ENCODE assay signal across 19 cellular contexts in the genomic region with DNA sequence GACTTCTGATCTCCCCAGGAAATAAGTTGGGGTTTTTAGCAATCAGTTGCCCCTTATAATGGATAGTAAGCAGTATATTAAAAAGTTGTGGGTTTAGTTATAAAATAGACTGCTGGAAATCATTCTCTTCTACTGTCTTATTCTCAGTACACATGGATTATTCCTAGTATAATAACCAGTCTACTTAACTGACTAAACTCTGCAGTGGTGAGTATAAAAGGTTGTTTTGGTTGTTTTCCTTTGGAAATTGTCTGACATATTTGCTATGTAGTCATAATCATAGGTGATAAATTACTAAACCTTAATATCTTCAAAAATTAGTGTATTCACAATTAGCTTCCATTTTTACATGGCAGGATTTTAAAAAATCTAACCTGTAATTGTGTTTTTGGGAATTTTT. TPM values are rescaled to one million over a fixed set of nuclear protein-coding genes. Genes with fewer than 3 reads are reported as not detected.
DNase-seq lines count a peak whose midpoint lies in the region; ATAC-seq and TF ChIP-seq lines count a peak whose summit lies in the region.
"Had no signal": no experiment of that assay in that cellular context is flagged by ENCODE, and none has a peak within 500 bp of the region (broad histone marks: within the 10 kb centered on the region; RNA-seq: fewer than 3 reads in every experiment).

No MANE protein-coding gene starts in this region.

- H4K20me1 ChIP-seq in GM23338 (replicated peaks; ENCODE audit: insufficient read depth) = no peaks in the 10 kb centered on the region

- H3K27me3 Mint-ChIP-seq in activated CD4-positive, alpha-beta memory T cell treated with anti-CD3 and anti-CD28 coated beads for 36 hours = no peaks in the 10 kb centered on the region
- no peaks in the 10 kb centered on the region for H3K27me3 Mint-ChIP-seq in activated CD4-positive, alpha-beta memory T cell treated with anti-CD3 and anti-CD28 coated beads, Interleukin-2, amount 10 ng/mL, durations not matched to agents 7 days and 5 days
- peaks cover 5% of the 10 kb centered on the region for H3K27me3 Mint-ChIP-seq in GM23338 (ENCODE audit: insufficient read depth, low read depth, poor library complexity)
- H3K27me3 Mint-ChIP-seq in chondrocyte (ENCODE audit: low read depth) = no peaks in the 10 kb centered on the region
- H3K27me3 Mint-ChIP-seq in natural killer cell treated with Interleukin-12 subunit alpha and Interleukin-12 subunit beta and Interleukin-15 and Interleukin-18, amount 100 ng/mL, for 72 hours = no peaks in the 10 kb centered on the region

- H3F3A ChIP-seq in GM23338 (replicated peaks; ENCODE audit: low read depth) = peaks cover 14% of the 10 kb centered on the region

- H3K27ac Mint-ChIP-seq in activated CD4-positive, alpha-beta memory T cell treated with anti-CD3 and anti-CD28 coated beads for 36 hours = peak overlapping the region; percentile 1
- no peak overlapping the region for H3K27ac Mint-ChIP-seq in activated CD4-positive, alpha-beta memory T cell treated with anti-CD3 and anti-CD28 coated beads, Interleukin-2, amount 10 ng/mL, durations not matched to agents 7 days and 5 days
- H3K27ac Mint-ChIP-seq in GM23338 (peak overlapping the region; percentile 76), chondrocyte (ENCODE audit: unreplicated experiment) (peak overlapping the region; percentile 22)
- peak overlapping the region; percentile 31 to 58 for H3K27ac Mint-ChIP-seq in natural killer cell treated with Interleukin-12 subunit alpha and Interleukin-12 subunit beta and Interleukin-15 and Interleukin-18, amount 100 ng/mL, for 72 hours

- CTCF ChIA-PET in activated CD4-positive, alpha-beta memory T cell treated with anti-CD3 and anti-CD28 coated beads for 36 hours (lab: Charles Lee) = interaction anchor here (0.6 to 1.5 kb wide), 3 partner anchors 47 to 80 kb away, joined by 3 read pairs; a partner anchor contains a TSS
- CTCF ChIA-PET in activated CD4-positive, alpha-beta memory T cell treated with anti-CD3 and anti-CD28 coated beads, Interleukin-2, amount 10 ng/mL, durations not matched to agents 7 days and 5 days (lab: Charles Lee) = interaction anchor here (0.6 to 3.0 kb wide), 4 partner anchors 8 to 72 kb away, joined by 3 to 14 read pairs (median 4); no protein-coding TSS in a partner anchor

- peak overlapping the region; percentile 70 for H3K4me2 ChIP-seq in GM23338
- H3K4me2 ChIP-seq: KMS-11, SK-N-SH had no signal

- H3K4me1 Mint-ChIP-seq in activated CD4-positive, alpha-beta memory T cell treated with anti-CD3 and anti-CD28 coated beads for 36 hours (ENCODE audit: low read depth) = peaks cover 28% of the 10 kb centered on the region
- H3K4me1 Mint-ChIP-seq in activated CD4-positive, alpha-beta memory T cell treated with anti-CD3 and anti-CD28 coated beads, Interleukin-2, amount 10 ng/mL, durations not matched to agents 7 days and 5 days = peaks cover 32% of the 10 kb centered on the region
- H3K4me1 Mint-ChIP-seq in GM23338 (peaks cover 49% of the 10 kb centered on the region), chondrocyte (ENCODE audit: low read depth) (peaks cover 38% of the 10 kb centered on the region)
- H3K4me1 Mint-ChIP-seq in natural killer cell treated with Interleukin-12 subunit alpha and Interleukin-12 subunit beta and Interleukin-15 and Interleukin-18, amount 100 ng/mL, for 72 hours (ENCODE audit: low read depth in 2 of 2) = peaks cover 34 to 35% of the 10 kb centered on the region in 2 donors

- peaks cover 5% of the 10 kb centered on the region for H3K36me3 Mint-ChIP-seq in activated CD4-positive, alpha-beta memory T cell treated with anti-CD3 and anti-CD28 coated beads for 36 hours
- peaks cover 14% of the 10 kb centered on the region for H3K36me3 Mint-ChIP-seq in activated CD4-positive, alpha-beta memory T cell treated with anti-CD3 and anti-CD28 coated beads, Interleukin-2, amount 10 ng/mL, durations not matched to agents 7 days and 5 days (ENCODE audit: low read depth)
- H3K36me3 Mint-ChIP-seq in GM23338 (ENCODE audit: low read depth) (peaks cover 17% of the 10 kb centered on the region; the same call in 2 of the 3 replicates), chondrocyte (ENCODE audit: low read depth) (peaks cover 3% of the 10 kb centered on the region)
- H3K36me3 Mint-ChIP-seq in natural killer cell treated with Interleukin-12 subunit alpha and Interleukin-12 subunit beta and Interleukin-15 and Interleukin-18, amount 100 ng/mL, for 72 hours = no peaks in the 10 kb centered on the region

- no peak for ATAC-seq in GM23338
- no peak for ATAC-seq in natural killer cell treated with Interleukin-12 subunit alpha and Interleukin-12 subunit beta and Interleukin-15 and Interleukin-18, amount 100 ng/mL, for 72 hours
- ATAC-seq in HG02642 (IDR thresholded peaks at IDR 0.05; ENCODE audit: poor library complexity, unreplicated experiment) = no peak
- ATAC-seq: HepG2, Panc1 had no signal

- H3K9me3 Mint-ChIP-seq in activated CD4-positive, alpha-beta memory T cell treated with anti-CD3 and anti-CD28 coated beads for 36 hours = no peaks in the 10 kb centered on the region
- H3K9me3 Mint-ChIP-seq in activated CD4-positive, alpha-beta memory T cell treated with anti-CD3 and anti-CD28 coated beads, Interleukin-2, amount 10 ng/mL, durations not matched to agents 7 days and 5 days = no peaks in the 10 kb centered on the region
- H3K9me3 Mint-ChIP-seq in GM23338 (no peaks in the 10 kb centered on the region), chondrocyte (ENCODE audit: low read depth) (no peaks in the 10 kb centered on the region)
- H3K9me3 Mint-ChIP-seq in natural killer cell treated with Interleukin-12 subunit alpha and Interleukin-12 subunit beta and Interleukin-15 and Interleukin-18, amount 100 ng/mL, for 72 hours = no peaks in the 10 kb centered on the region

- H3K27ac ChIP-seq in GM23338 (ENCODE audit: low read depth) = peak overlapping the region; percentile 91
- H3K27ac ChIP-seq: GM23248, KMS-11 had no signal

- no peak for DNase-seq in activated CD4-positive, alpha-beta memory T cell treated with anti-CD3 and anti-CD28 coated beads for 36 hours
- no peak for DNase-seq in activated CD4-positive, alpha-beta memory T cell treated with anti-CD3 and anti-CD28 coated beads, Interleukin-2, amount 10 ng/mL, durations not matched to agents 7 days and 5 days
- DNase-seq in GM23338 (ENCODE audit: low spot score) (no peak), chondrocyte (ENCODE audit: low spot score) (no peak), EL (no peak), HK-2 (ENCODE audit: unreplicated experiment) (no peak)
- no peak for DNase-seq in natural killer cell treated with Interleukin-12 subunit alpha and Interleukin-12 subunit beta and Interleukin-15 and Interleukin-18, amount 100 ng/mL, for 72 hours (ENCODE audit: low spot score)
- DNase-seq: C1 segment of cervical spinal cord, Calu3, GM23248, MG63, NCI-H1105, NCI-H187 treated with DMSO at 0.1 percent for 48 hours, Right ventricle myocardium superior had no signal

- no peak overlapping the region for H2AFZ ChIP-seq in GM23338
- H2AFZ ChIP-seq: GM23248 had no signal

- peak overlapping the region; percentile 48 for H3K4me3 ChIP-seq in GM23338
- H3K4me3 ChIP-seq: GM23248, MG63 had no signal

- H3K79me2 ChIP-seq in GM23338 (replicated peaks; ENCODE audit: insufficient read depth) = peaks cover 58% of the 10 kb centered on the region

- H3K27me3 ChIP-seq in GM23338 (ENCODE audit: insufficient read depth) = no peaks in the 10 kb centered on the region
- H3K27me3 ChIP-seq: MG63 had no signal

- POLR2A ChIA-PET in activated CD4-positive, alpha-beta memory T cell treated with anti-CD3 and anti-CD28 coated beads for 36 hours (lab: Charles Lee) = no interaction called here
- POLR2A ChIA-PET in activated CD4-positive, alpha-beta memory T cell treated with anti-CD3 and anti-CD28 coated beads, Interleukin-2, amount 10 ng/mL, durations not matched to agents 7 days and 5 days (lab: Charles Lee) = interaction anchor here (1.3 kb wide), 1 partner anchor 32 kb away, joined by 3 read pairs; no protein-coding TSS in a partner anchor

- H3K4me1 ChIP-seq in GM23338 (ENCODE audit: insufficient read depth) = peaks cover 64% of the 10 kb centered on the region

- intact Hi-C loops in activated CD4-positive, alpha-beta memory T cell treated with anti-CD3 and anti-CD28 coated beads for 36 hours (cut with micrococcal nuclease) = no loop called here

- H3K4me3 Mint-ChIP-seq in activated CD4-positive, alpha-beta memory T cell treated with anti-CD3 and anti-CD28 coated beads for 36 hours = no peak overlapping the region
- H3K4me3 Mint-ChIP-seq in activated CD4-positive, alpha-beta memory T cell treated with anti-CD3 and anti-CD28 coated beads, Interleukin-2, amount 10 ng/mL, durations not matched to agents 7 days and 5 days = no peak overlapping the region
- H3K4me3 Mint-ChIP-seq in GM23338 (peak overlapping the region; percentile 59), chondrocyte (ENCODE audit: unreplicated experiment) (no peak overlapping the region)
- no peak overlapping the region for H3K4me3 Mint-ChIP-seq in natural killer cell treated with Interleukin-12 subunit alpha and Interleukin-12 subunit beta and Interleukin-15 and Interleukin-18, amount 100 ng/mL, for 72 hours

- H3K36me3 ChIP-seq in GM23338 (ENCODE audit: insufficient read depth) = no peaks in the 10 kb centered on the region
- H3K36me3 ChIP-seq: MG63 had no signal

- no peak for TF ChIP-seq CTCF in GM23338 (conservative IDR thresholded peaks at IDR 0.05; ENCODE audit: low read depth in 2 of 2)
- TF ChIP-seq CTCF in chondrocyte (IDR thresholded peaks at IDR 0.05) = no peak

- H3K9me2 ChIP-seq in GM23338 (ENCODE audit: insufficient read depth) = no peaks in the 10 kb centered on the region
- H3K9me2 ChIP-seq: SK-N-SH had no signal

TF ChIP-seq in GM23338, 12 proteins besides CTCF, POLR2A, EP300 and RAD21 (continues in another document):
- TF ChIP-seq ZNF114 (CRISPR knock-in tag; IDR thresholded peaks at IDR 0.05) = no peak

RNA-seq across cellular contexts. Expression of a gene that starts 31.4 kb away (rescaled TPM):
- total RNA-seq in activated CD4-positive, alpha-beta memory T cell treated with anti-CD3 and anti-CD28 coated beads for 36 hours = 10 to 100 TPM; 48.9 to 51.5 TPM
- total RNA-seq in activated CD4-positive, alpha-beta memory T cell treated with anti-CD3 and anti-CD28 coated beads, Interleukin-2, amount 10 ng/mL, durations not matched to agents 7 days and 5 days = 10 to 100 TPM; 74.9 to 76.9 TPM
- 64.5 and 81.0 TPM in 2 replicates for total RNA-seq in GM23338 (2014; rRNA removed; shearing (Covaris generic))
- 67.7 and 72.3 TPM in 2 replicates for polyA plus RNA-seq in GM23338 (2016; fragmentation: Nextera tagmentation; extraction: Ambion mirVana)
- total RNA-seq in chondrocyte = 31.2 to 34.2 TPM (median 32.3 TPM) in 3 replicates
- total RNA-seq in natural killer cell treated with Interleukin-12 subunit alpha and Interleukin-12 subunit beta and Interleukin-15 and Interleukin-18, amount 100 ng/mL, for 72 hours = 10 to 100 TPM; 54.3 to 72.4 TPM

RNA-seq across cellular contexts. Expression of a gene that starts 51.2 kb away (rescaled TPM):
- total RNA-seq in activated CD4-positive, alpha-beta memory T cell treated with anti-CD3 and anti-CD28 coated beads for 36 hours = 100 to 1,000 TPM; 136 to 151 TPM
- 100 to 1,000 TPM; 132 to 142 TPM for total RNA-seq in activated CD4-positive, alpha-beta memory T cell treated with anti-CD3 and anti-CD28 coated beads, Interleukin-2, amount 10 ng/mL, durations not matched to agents 7 days and 5 days
- total RNA-seq in GM23338 (2014; rRNA removed; shearing (Covaris generic)) = 14.0 and 17.4 TPM in 2 replicates
- polyA plus RNA-seq in GM23338 (2016; fragmentation: Nextera tagmentation; extraction: Ambion mirVana) = 17.4 and 23.4 TPM in 2 replicates
- 0.97 to 1.8 TPM (median 1.5 TPM) in 3 replicates for total RNA-seq in chondrocyte
- 10 to 100 TPM; 33.8 to 89.7 TPM for total RNA-seq in natural killer cell treated with Interleukin-12 subunit alpha and Interleukin-12 subunit beta and Interleukin-15 and Interleukin-18, amount 100 ng/mL, for 72 hours
- total RNA-seq: GM23248 had no signal
